In the genomic region with DNA sequence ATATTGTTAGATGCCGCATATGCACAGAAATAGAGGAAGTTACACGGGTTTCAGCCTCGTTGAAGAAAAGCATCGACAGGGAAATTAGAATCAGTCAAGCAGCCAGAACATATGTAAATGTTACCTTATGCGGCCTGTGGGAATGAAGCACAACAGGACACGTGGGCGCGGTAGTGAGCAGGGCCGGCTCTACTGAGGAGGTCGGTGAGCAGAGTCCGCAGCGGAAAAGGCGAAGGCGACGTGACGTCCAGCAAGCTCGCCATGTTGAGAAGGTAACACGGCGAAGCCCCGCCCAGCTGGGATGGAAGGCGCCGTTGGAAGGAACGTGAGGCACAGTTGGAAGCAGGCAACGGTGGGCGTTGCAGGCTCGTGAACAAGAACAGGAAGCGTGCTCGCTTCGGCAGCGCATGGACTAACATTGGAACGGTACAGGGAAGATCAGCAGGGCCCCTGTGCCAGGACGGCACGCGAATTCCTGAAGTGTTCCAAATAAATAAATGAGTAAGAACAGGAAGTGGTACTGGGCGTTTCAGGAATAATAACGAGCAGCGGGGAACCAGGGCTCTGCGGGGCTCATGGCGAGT, we compare ENCODE assay signal across 23 cellular contexts. TPM values are rescaled to one million over a fixed set of nuclear protein-coding genes. Genes with fewer than 3 reads are reported as not detected.
DNase-seq lines count a peak whose midpoint lies in the region; ATAC-seq and TF ChIP-seq lines count a peak whose summit lies in the region.
"Had no signal": no experiment of that assay in that cellular context is flagged by ENCODE, and none has a peak within 500 bp of the region (broad histone marks: within the 10 kb centered on the region; RNA-seq: fewer than 3 reads in every experiment).

No MANE protein-coding gene starts in this region.

- peaks cover 2 to 5% of the 10 kb centered on the region in 2 experiments; a peak in 3 of 5 replicates for H3K9me3 Mint-ChIP-seq in H9
- peaks cover 4% of the 10 kb centered on the region for H3K9me3 Mint-ChIP-seq in endodermal cell
- H3K9me3 Mint-ChIP-seq: nephron had no signal

- H3K27ac Mint-ChIP-seq in H9 (peak overlapping the region in 1 of 3 experiments; percentile 30; a peak in 1 of 7 replicates), endodermal cell (no peak overlapping the region)
- H3K27ac Mint-ChIP-seq: dendritic cell treated with granulocyte-macrophage colony-stimulating factor and Interleukin-4, amounts not matched to agents 40 ng/mL and 50 ng/mL, for 4 days; immature natural killer cell; memory B cell; nephron had no signal

- H3K27me3 Mint-ChIP-seq in H9 (ENCODE audit: low read depth) (no peaks in the 10 kb centered on the region), endodermal cell (ENCODE audit: insufficient read depth) (peaks cover 5% of the 10 kb centered on the region)
- H3K27me3 Mint-ChIP-seq: dendritic cell treated with granulocyte-macrophage colony-stimulating factor and Interleukin-4, amounts not matched to agents 40 ng/mL and 50 ng/mL, for 4 days; memory B cell had no signal

- no peak overlapping the region for H3K9ac ChIP-seq in H9 (ENCODE audit: extremely low read depth, insufficient read length, low read length)
- no peak overlapping the region for H3K9ac ChIP-seq in endodermal cell (ENCODE audit: extremely low read depth, low read length, poor library complexity, severe bottlenecking)
- H3K9ac ChIP-seq in trophoblast cell (ENCODE audit: low read length), result no peak overlapping the region

- H3K79me1 ChIP-seq in H9 (ENCODE audit: insufficient read depth, low read depth, low read length, poor library complexity, severe bottlenecking) (no peaks in the 10 kb centered on the region), trophoblast cell (ENCODE audit: low read length) (no peaks in the 10 kb centered on the region)

- H3K23me2 ChIP-seq in H9 (ENCODE audit: insufficient read length, low read depth, low read length, poor library complexity, severe bottlenecking), result no peaks in the 10 kb centered on the region

- H2AK5ac ChIP-seq in H9 (ENCODE audit: insufficient read length, low read length), result no peak overlapping the region
- no peak overlapping the region for H2AK5ac ChIP-seq in trophoblast cell (ENCODE audit: low read length)

- H3K18ac ChIP-seq in H9 (ENCODE audit: insufficient read length, low read depth, low read length) (no peak overlapping the region), trophoblast cell (ENCODE audit: low read length) (no peak overlapping the region)

- TF ChIP-seq CTCF in H9 (conservative IDR thresholded peaks at IDR 0.05), result no peak
- TF ChIP-seq CTCF in endodermal cell (conservative IDR thresholded peaks at IDR 0.05), result no peak

- H3K4me2 ChIP-seq in H9 (ENCODE audit: insufficient read depth, insufficient read length, low read length) (no peak overlapping the region), trophoblast cell (ENCODE audit: low read length) (no peak overlapping the region)
- H3K4me2 ChIP-seq: smooth muscle cell had no signal

- no peak overlapping the region for H3K14ac ChIP-seq in H9 (ENCODE audit: insufficient read depth, low read length)
- H3K14ac ChIP-seq in trophoblast cell (ENCODE audit: low read length), result no peak overlapping the region

- H3K4ac ChIP-seq in H9 (ENCODE audit: low read depth, low read length), result no peak overlapping the region
- H3K4ac ChIP-seq in trophoblast cell (ENCODE audit: low read depth, low read length), result no peak overlapping the region

- no CpG with 5 or more reads among the region's 39 CpGs for WGBS in H9 (ENCODE audit: extremely low coverage, insufficient read length, low lambda C conversion rate)
- 94 to 96% methylated on average over 38 to 39 of the region's 39 CpGs for WGBS in endodermal cell (ENCODE audit: insufficient coverage in 1 of 2, insufficient read length in 1 of 2), 2 experiments
- no CpG with 5 or more reads among the region's 39 CpGs for WGBS in trophoblast cell (ENCODE audit: extremely low coverage, insufficient coverage, insufficient read length)

- H3K9me3 ChIP-seq in H9 (ENCODE audit: control insufficient read depth, low read depth, low read length) (no peaks in the 10 kb centered on the region), endodermal cell (ENCODE audit: control insufficient read depth, low read length) (no peaks in the 10 kb centered on the region), trophoblast cell (ENCODE audit: insufficient read depth, low read depth, low read length) (peaks cover 4% of the 10 kb centered on the region)
- H3K9me3 ChIP-seq: prostate gland, thoracic aorta had no signal

- H3K36me3 ChIP-seq in endodermal cell (ENCODE audit: control insufficient read depth, insufficient read depth, low read length) (no peaks in the 10 kb centered on the region), trophoblast cell (ENCODE audit: control insufficient read depth in 1 of 2, insufficient read depth in 2 of 2, low read length in 2 of 2) (no peaks in the 10 kb centered on the region)
- H3K36me3 ChIP-seq: prostate gland, thoracic aorta had no signal

- H3K4me1 ChIP-seq in H9 (ENCODE audit: insufficient read depth, low read length) (no peaks in the 10 kb centered on the region), endodermal cell (ENCODE audit: control insufficient read depth, insufficient read depth, low read length) (no peaks in the 10 kb centered on the region), trophoblast cell (ENCODE audit: control insufficient read depth in 1 of 2, insufficient read depth in 2 of 2, low read length in 2 of 2) (no peaks in the 10 kb centered on the region)
- H3K4me1 ChIP-seq: prostate gland had no signal

- no peak for ATAC-seq in GM21381 (IDR thresholded peaks at IDR 0.05; ENCODE audit: unreplicated experiment)

- H4K20me1 ChIP-seq in H9 (ENCODE audit: control insufficient read depth, insufficient read depth, insufficient read length), result no peaks in the 10 kb centered on the region

- H4K5ac ChIP-seq in H9 (ENCODE audit: insufficient read length, low read depth, low read length), result no peak overlapping the region

- no peak overlapping the region for H4K8ac ChIP-seq in H9 (replicated peaks; ENCODE audit: insufficient read length, low read depth, low read length)
- no peak overlapping the region for H4K8ac ChIP-seq in trophoblast cell (ENCODE audit: low read depth, low read length)

- H2BK12ac ChIP-seq in H9 (ENCODE audit: insufficient read length, low read depth, low read length), result no peak overlapping the region
- H2BK12ac ChIP-seq in trophoblast cell (ENCODE audit: low read length), result no peak overlapping the region

- H2BK20ac ChIP-seq in H9 (ENCODE audit: low read depth, low read length, poor library complexity, severe bottlenecking), result no peak overlapping the region

- no peak overlapping the region for H2BK5ac ChIP-seq in H9 (ENCODE audit: insufficient read length, low read length)
- H2BK5ac ChIP-seq in trophoblast cell (ENCODE audit: low read depth, low read length, poor library complexity), result no peak overlapping the region

- no peak overlapping the region for H3K56ac ChIP-seq in H9 (ENCODE audit: insufficient read length, low read depth, low read length)

- H2AFZ ChIP-seq in H9 (ENCODE audit: low read length), result no peak overlapping the region
- no peak overlapping the region for H2AFZ ChIP-seq in trophoblast cell (ENCODE audit: insufficient read depth, low read length, poor library complexity)

- no peak overlapping the region for H3T11ph ChIP-seq in H9 (ENCODE audit: low read length)

- H3K4me1 Mint-ChIP-seq in H9 (peaks cover 5 to 8% of the 10 kb centered on the region in 2 experiments; a peak in 3 of 4 replicates), endodermal cell (no peaks in the 10 kb centered on the region)
- H3K4me1 Mint-ChIP-seq: immature natural killer cell, memory B cell, nephron had no signal

- H4K91ac ChIP-seq in H9 (ENCODE audit: insufficient read length, low read depth, low read length), result no peak overlapping the region
- no peak overlapping the region for H4K91ac ChIP-seq in trophoblast cell (ENCODE audit: low read depth, low read length)

- H3K4me3 Mint-ChIP-seq in H9 (no peak overlapping the region), endodermal cell (peak overlapping the region; percentile 41)
- H3K4me3 Mint-ChIP-seq: dendritic cell treated with granulocyte-macrophage colony-stimulating factor and Interleukin-4, amounts not matched to agents 40 ng/mL and 50 ng/mL, for 4 days; immature natural killer cell; memory B cell; nephron had no signal

- H3K23ac ChIP-seq in H9 (ENCODE audit: insufficient read length, low read depth, low read length) (no peak overlapping the region), trophoblast cell (ENCODE audit: low read length) (no peak overlapping the region)

- H3K4me3 ChIP-seq in endodermal cell (ENCODE audit: low read length), result no peak overlapping the region
- H3K4me3 ChIP-seq in trophoblast cell (ENCODE audit: low read depth, low read length), result no peak overlapping the region
- H3K4me3 ChIP-seq: prostate gland, smooth muscle cell, thoracic aorta had no signal

- H3K27me3 ChIP-seq in H9 (ENCODE audit: insufficient read depth, low read length) (no peaks in the 10 kb centered on the region), endodermal cell (ENCODE audit: control insufficient read depth, insufficient read depth, low read length, poor library complexity, severe bottlenecking) (no peaks in the 10 kb centered on the region), trophoblast cell (ENCODE audit: insufficient read depth, low read length) (no peaks in the 10 kb centered on the region)

- H3K79me2 ChIP-seq in H9 (ENCODE audit: insufficient read depth, low read length) (no peaks in the 10 kb centered on the region), trophoblast cell (ENCODE audit: control insufficient read depth, insufficient read depth, low read length, poor library complexity) (no peaks in the 10 kb centered on the region)

- H4K12ac ChIP-seq in trophoblast cell (ENCODE audit: low read depth, low read length), result no peak overlapping the region

- no peak for TF ChIP-seq POLR2A in erythroblast (IDR thresholded peaks at IDR 0.05; ENCODE audit: low read length)

- H2BK120ac ChIP-seq in H9 (ENCODE audit: low read depth, low read length, poor library complexity, severe bottlenecking) (no peak overlapping the region), trophoblast cell (ENCODE audit: insufficient read depth, low read length, poor library complexity) (no peak overlapping the region)

- DNase-seq in H9, result peak; percentile 36
- DNase-seq in SHP77 (lab: John Stamatoyannopoulos, UW), result peak; percentile 88 to 90
- no peak for DNase-seq in endodermal cell
- DNase-seq in trophoblast cell, result peak; percentile 29 to 46
- no peak for DNase-seq in activated CD4-positive, alpha-beta T cell treated with anti-CD3 and anti-CD28 coated beads, Interleukin-2, amount 50 U/mL, for 4 hours
- no peak for DNase-seq in LoVo (ENCODE audit: low spot score)
- no peak for DNase-seq in erythroblast (lab: John Stamatoyannopoulos, UW)
- DNase-seq: activated gamma-delta T cell, anterior cingulate cortex, glutamatergic neuron, immature natural killer cell, NCI-H187, NCI-H345, SIG-M5 had no signal

- no peaks in the 10 kb centered on the region; a peak in 1 of 7 replicates for H3K36me3 Mint-ChIP-seq in H9 (ENCODE audit: insufficient read depth in 1 of 3, low read depth in 3 of 3)
- H3K36me3 Mint-ChIP-seq in endodermal cell (ENCODE audit: low read depth), result no peaks in the 10 kb centered on the region
- H3K36me3 Mint-ChIP-seq: immature natural killer cell, memory B cell had no signal

- H2BK15ac ChIP-seq in H9 (ENCODE audit: low read depth, low read length), result no peak overlapping the region

- no peak overlapping the region for H3K27ac ChIP-seq in H9 (ENCODE audit: insufficient read length, low read depth, low read length)
- H3K27ac ChIP-seq in endodermal cell (ENCODE audit: low read depth, low read length), result no peak overlapping the region
- no peak overlapping the region for H3K27ac ChIP-seq in trophoblast cell (ENCODE audit: low read depth, low read length)
- H3K27ac ChIP-seq: prostate gland, thoracic aorta had no signal

RNA-seq across cellular contexts. Expression of a gene that starts 54.6 kb away (rescaled TPM):
- total RNA-seq in H9 (2021) (0.57 and 0.97 TPM in 2 replicates), endodermal cell (1 to 10 TPM in 1 of 2 donors, under 1 TPM in 1; 0.62 to 1.6 TPM)
- polyA plus RNA-seq in endodermal cell (2013, experiment 1 of 2), result 0.28 TPM
- not detected for polyA plus RNA-seq in endodermal cell (2013, experiment 2 of 2)
- 0.07 and 0.12 TPM in 2 replicates for polyA plus RNA-seq in trophoblast cell (2013)
- total RNA-seq: MCF 10A, smooth muscle cell, thoracic aorta had no signal
- polyA plus RNA-seq: esophagus, immature natural killer cell, smooth muscle cell had no signal

Comparison
In these comparisons a context has a peak if more than half of its experiments do, and no peak if none do; other contexts are left out.
1. DNase-seq: peak in H9 (single experiment), SHP77 (2 of 2) and trophoblast cell (2 of 2); none in endodermal cell (single experiment), activated CD4-positive, alpha-beta T cell treated with anti-CD3 and anti-CD28 coated beads, Interleukin-2, amount 50 U/mL, for 4 hours (0 of 2), LoVo (single experiment) and erythroblast (0 of 2).